14 cellular contexts compared by ENCODE assay signal in genomic region chr7:21383217-21383832, GRCh38. TPM values are rescaled to one million over a fixed set of nuclear protein-coding genes. Genes with fewer than 3 reads are reported as not detected.
DNase-seq lines count a peak whose midpoint lies in the region; ATAC-seq lines count a peak whose summit lies in the region.
"Had no signal": no experiment of that assay in that cellular context is flagged by ENCODE, and none has a peak within 500 bp of the region (broad histone marks: within the 10 kb centered on the region; RNA-seq: fewer than 3 reads in every experiment).

No MANE protein-coding gene starts in this region.

- H2BK15ac ChIP-seq in mesendoderm (replicated peaks; ENCODE audit: low read depth) = no peak overlapping the region

- no peak overlapping the region for H3K23ac ChIP-seq in mesendoderm (ENCODE audit: low read length)

- no peak overlapping the region for H3K9ac ChIP-seq in mesendoderm (ENCODE audit: low read length)
- H3K9ac ChIP-seq: SK-N-SH had no signal

- H2BK5ac ChIP-seq in mesendoderm (ENCODE audit: low read length) = no peak overlapping the region

- H3K36me3 ChIP-seq in mesendoderm (ENCODE audit: control insufficient read depth, insufficient read depth, low read length) = no peaks in the 10 kb centered on the region
- H3K36me3 ChIP-seq: thoracic aorta had no signal

- ATAC-seq in activated CD4-positive, CD25-positive, alpha-beta regulatory T cell treated with anti-CD3 and anti-CD28 coated beads, Interleukin-2, amount 50 U/mL, for 24 hours = peak; percentile 46 to 58
- ATAC-seq in GM21737 (IDR thresholded peaks at IDR 0.05; ENCODE audit: unreplicated experiment) = peak; percentile 49
- peak; percentile 38 for ATAC-seq in HG03342 (IDR thresholded peaks at IDR 0.05; ENCODE audit: unreplicated experiment)

- no peaks in the 10 kb centered on the region for H3K79me2 ChIP-seq in mesendoderm (ENCODE audit: control insufficient read depth, insufficient read depth, low read length)

- no peak overlapping the region for H3K4me2 ChIP-seq in mesendoderm (ENCODE audit: low read length)
- H3K4me2 ChIP-seq: SK-N-SH had no signal

- no peak overlapping the region for H4K5ac ChIP-seq in mesendoderm (ENCODE audit: low read length)

- no peak overlapping the region for H2AK5ac ChIP-seq in mesendoderm (ENCODE audit: low read length)

- no peaks in the 10 kb centered on the region for H3K79me1 ChIP-seq in mesendoderm (ENCODE audit: low read length)

- H3K27me3 ChIP-seq in mesendoderm (ENCODE audit: insufficient read depth, low read length, poor library complexity) = no peaks in the 10 kb centered on the region

- H4K8ac ChIP-seq in mesendoderm (ENCODE audit: low read depth, low read length) = no peak overlapping the region

- H3K18ac ChIP-seq in mesendoderm (ENCODE audit: low read length) = no peak overlapping the region

- no peaks in the 10 kb centered on the region for H3K4me1 ChIP-seq in mesendoderm (ENCODE audit: control insufficient read depth, low read depth, low read length)

- H2BK120ac ChIP-seq in mesendoderm (ENCODE audit: low read depth, low read length) = no peak overlapping the region

- H3K4me3 ChIP-seq in mesendoderm (ENCODE audit: low read length) = no peak overlapping the region
- H3K4me3 ChIP-seq: thoracic aorta had no signal

- DNase-seq in activated CD4-positive, CD25-positive, alpha-beta regulatory T cell (lab: John Stamatoyannopoulos, UW) = no peak
- DNase-seq in mesendoderm (peak; percentile 87), islet precursor cell (no peak), NCI-H187 treated with DMSO at 0.1 percent for 48 hours (lab: John Stamatoyannopoulos, UW) (no peak), hippocampal formation (lab: John Stamatoyannopoulos, UW) (no peak)
- DNase-seq: activated CD8-positive, alpha-beta memory T cell treated with anti-CD3 and anti-CD28 coated beads for 24 hours; Kasumi-1; SK-N-SH; stimulated activated CD4-positive, alpha-beta T cell treated with anti-CD3 and anti-CD28 coated beads, Interleukin-2, amount 100 ng/mL, for 48 hours had no signal

- H3K27ac ChIP-seq in mesendoderm (ENCODE audit: low read depth, low read length) = no peak overlapping the region
- H3K27ac ChIP-seq: 22Rv1, thoracic aorta had no signal

- no peak overlapping the region for H3K56ac ChIP-seq in mesendoderm (ENCODE audit: low read length)

- H3K4ac ChIP-seq in mesendoderm (ENCODE audit: low read depth, low read length) = no peak overlapping the region

RNA-seq across cellular contexts. Expression of gene SP4, which starts 44.6 kb away (rescaled TPM):
- 8.6 TPM for polyA plus RNA-seq in mesendoderm (2013, experiment 1 of 2)
- polyA plus RNA-seq in mesendoderm (2013, experiment 2 of 2) = 8.3 TPM
